2 cellular contexts compared by ENCODE assay signal in the genomic region with DNA sequence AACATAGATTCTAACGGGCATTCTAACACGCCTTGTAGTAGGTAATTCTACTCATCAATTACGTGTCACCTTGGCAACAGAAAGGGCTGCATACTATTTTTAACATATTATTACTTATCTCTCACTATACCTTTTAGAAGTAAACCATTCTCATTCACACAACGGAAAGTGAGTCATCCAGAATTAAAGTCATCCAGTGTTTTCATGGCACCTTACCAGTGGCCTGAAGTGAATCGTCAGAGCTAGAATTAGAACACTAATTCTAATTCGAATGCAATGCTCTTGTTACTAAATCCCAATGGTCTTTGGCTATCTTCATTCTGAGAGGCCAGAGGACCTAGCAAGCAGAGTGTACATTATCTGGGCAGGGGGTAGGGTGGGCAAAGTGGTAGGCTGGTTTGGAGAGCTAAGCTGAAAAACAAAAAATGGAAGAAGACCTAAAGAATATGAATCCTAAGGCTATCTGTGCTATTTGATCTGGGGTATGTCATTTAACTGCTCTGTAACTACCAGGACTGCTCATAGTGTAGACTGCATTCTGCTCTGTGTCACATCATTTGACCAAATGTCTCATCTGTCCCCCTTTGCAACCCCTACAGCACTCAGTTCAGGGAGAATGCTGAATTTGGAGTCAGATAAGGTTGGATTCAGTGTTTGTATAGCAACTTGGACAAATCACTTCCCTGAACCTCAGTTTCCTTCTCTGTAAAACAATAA.
TF ChIP-seq lines count a peak whose summit lies in the region.

No MANE protein-coding gene starts in this region.

TF ChIP-seq in SK-N-SH, 30 proteins besides CTCF, POLR2A, EP300 and RAD21 (continued from another document):
- TF ChIP-seq FOXJ3 (CRISPR knock-in tag; IDR thresholded peaks at IDR 0.05) (no peak), MXI1 (IDR thresholded peaks at IDR 0.05; ENCODE audit: low read depth, low read length) (no peak), TCF12 (IDR thresholded peaks at IDR 0.05) (no peak), MEF2A (IDR thresholded peaks at IDR 0.05; ENCODE audit: borderline replicate concordance, low read depth) (no peak), TEAD4 (IDR thresholded peaks at IDR 0.05; ENCODE audit: borderline replicate concordance, insufficient read depth) (no peak), RXRA (IDR thresholded peaks at IDR 0.05; ENCODE audit: borderline replicate concordance, low read depth) (no peak), POLR2AphosphoS5 (IDR thresholded peaks at IDR 0.05; ENCODE audit: low read depth, low read length) (no peak), FOXM1 (IDR thresholded peaks at IDR 0.05; ENCODE audit: low read depth) (no peak)
TF ChIP-seq in SK-N-SH: peak in this region for 0.

TF ChIP-seq in SK-N-SH treated with all-trans-retinoic acid at 6 μM for 48 hours, 23 proteins besides CTCF, POLR2A, EP300 and RAD21 (continued from another document):
- TF ChIP-seq, protein P1, sequence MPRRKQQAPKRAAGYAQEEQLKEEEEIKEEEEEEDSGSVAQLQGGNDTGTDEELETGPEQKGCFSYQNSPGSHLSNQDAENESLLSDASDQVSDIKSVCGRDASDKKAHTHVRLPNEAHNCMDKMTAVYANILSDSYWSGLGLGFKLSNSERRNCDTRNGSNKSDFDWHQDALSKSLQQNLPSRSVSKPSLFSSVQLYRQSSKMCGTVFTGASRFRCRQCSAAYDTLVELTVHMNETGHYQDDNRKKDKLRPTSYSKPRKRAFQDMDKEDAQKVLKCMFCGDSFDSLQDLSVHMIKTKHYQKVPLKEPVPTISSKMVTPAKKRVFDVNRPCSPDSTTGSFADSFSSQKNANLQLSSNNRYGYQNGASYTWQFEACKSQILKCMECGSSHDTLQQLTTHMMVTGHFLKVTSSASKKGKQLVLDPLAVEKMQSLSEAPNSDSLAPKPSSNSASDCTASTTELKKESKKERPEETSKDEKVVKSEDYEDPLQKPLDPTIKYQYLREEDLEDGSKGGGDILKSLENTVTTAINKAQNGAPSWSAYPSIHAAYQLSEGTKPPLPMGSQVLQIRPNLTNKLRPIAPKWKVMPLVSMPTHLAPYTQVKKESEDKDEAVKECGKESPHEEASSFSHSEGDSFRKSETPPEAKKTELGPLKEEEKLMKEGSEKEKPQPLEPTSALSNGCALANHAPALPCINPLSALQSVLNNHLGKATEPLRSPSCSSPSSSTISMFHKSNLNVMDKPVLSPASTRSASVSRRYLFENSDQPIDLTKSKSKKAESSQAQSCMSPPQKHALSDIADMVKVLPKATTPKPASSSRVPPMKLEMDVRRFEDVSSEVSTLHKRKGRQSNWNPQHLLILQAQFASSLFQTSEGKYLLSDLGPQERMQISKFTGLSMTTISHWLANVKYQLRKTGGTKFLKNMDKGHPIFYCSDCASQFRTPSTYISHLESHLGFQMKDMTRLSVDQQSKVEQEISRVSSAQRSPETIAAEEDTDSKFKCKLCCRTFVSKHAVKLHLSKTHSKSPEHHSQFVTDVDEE (CRISPR knock-in tag; IDR thresholded peaks at IDR 0.05) = no peak
TF ChIP-seq in SK-N-SH treated with all-trans-retinoic acid at 6 μM for 48 hours: peak in this region for 0.
